Comparison of ENCODE assay signal across 8 cellular contexts in the genomic region with DNA sequence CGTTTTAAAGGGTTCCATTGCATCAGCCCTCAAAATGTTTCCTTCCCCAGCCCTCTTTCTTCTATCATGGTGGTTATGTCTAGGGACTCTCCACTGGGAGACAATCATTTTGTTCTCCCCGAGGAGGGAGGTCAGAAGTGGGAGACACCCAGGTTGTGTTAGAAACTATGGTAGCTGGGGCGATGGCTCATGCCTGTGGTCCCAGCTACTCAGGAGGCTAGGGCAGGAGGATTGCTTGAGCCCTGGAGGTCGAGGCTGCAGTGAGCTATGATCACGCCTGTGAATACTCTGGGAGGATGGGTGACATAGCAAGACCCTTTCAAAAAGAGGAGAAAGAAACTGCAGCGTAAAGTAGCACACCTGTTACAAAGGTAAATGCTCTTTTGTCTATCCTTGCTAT. TPM values are rescaled to one million over a fixed set of nuclear protein-coding genes. Genes with fewer than 3 reads are reported as not detected.
A peak's percentile ranks its signal among the peaks of the same experiment; 100 is the strongest.
DNase-seq lines count a peak whose midpoint lies in the region; ATAC-seq, FAIRE-seq and TF ChIP-seq lines count a peak whose summit lies in the region.

No MANE protein-coding gene starts in this region.

- no peak for TF ChIP-seq CTCF in 22Rv1 (IDR thresholded peaks at IDR 0.05)
- TF ChIP-seq CTCF in keratinocyte (optimal IDR thresholded peaks at IDR 0.05 in 1 of 3, IDR thresholded peaks at IDR 0.05 in 1 of 3, conservative IDR thresholded peaks at IDR 0.05 in 1 of 3; ENCODE audit: extremely low read depth in 1 of 3, insufficient read depth in 2 of 3, low read length in 3 of 3): no peak

- H3K27ac Mint-ChIP-seq in activated naive CD8-positive, alpha-beta T cell treated with anti-CD3 and anti-CD28 coated beads, Interleukin-2, amount 10 ng/mL, durations not matched to agents 7 days and 5 days: peak overlapping the region; percentile 91

- peaks cover 17% of the 10 kb centered on the region for H3K4me1 Mint-ChIP-seq in activated naive CD8-positive, alpha-beta T cell treated with anti-CD3 and anti-CD28 coated beads, Interleukin-2, amount 10 ng/mL, durations not matched to agents 7 days and 5 days

- no peaks in the 10 kb centered on the region for H3K27me3 ChIP-seq in H7 (ENCODE audit: control insufficient read depth, insufficient read depth, low read length)
- no peaks in the 10 kb centered on the region for H3K27me3 ChIP-seq in keratinocyte (ENCODE audit: control insufficient read depth, extremely low read depth, insufficient read depth, low read length)

- H3K9me3 ChIP-seq in keratinocyte (ENCODE audit: control insufficient read depth, low read depth, low read length): no peaks in the 10 kb centered on the region

- H3K4me2 ChIP-seq in keratinocyte (ENCODE audit: control insufficient read depth, extremely low read depth, insufficient read depth, low read depth, low read length): peak overlapping the region; percentile 99

- peak overlapping the region; percentile 94 for H3K27ac ChIP-seq in 22Rv1
- H3K27ac ChIP-seq in keratinocyte (ENCODE audit: control insufficient read depth, insufficient read depth, low read length): peak overlapping the region; percentile 85
- peak overlapping the region; percentile 94 for H3K27ac ChIP-seq in substantia nigra (ENCODE audit: low read depth, low read length, poor library complexity, severe bottlenecking)

- H3K9me3 Mint-ChIP-seq in activated naive CD8-positive, alpha-beta T cell treated with anti-CD3 and anti-CD28 coated beads, Interleukin-2, amount 10 ng/mL, durations not matched to agents 7 days and 5 days: no peaks in the 10 kb centered on the region

- H2AFZ ChIP-seq in keratinocyte (ENCODE audit: control insufficient read depth, low read length): peak overlapping the region; percentile 95

- ATAC-seq in activated naive CD8-positive, alpha-beta T cell treated with anti-CD3 and anti-CD28 coated beads, Interleukin-2, amount 10 ng/mL, durations not matched to agents 7 days and 5 days (ENCODE audit: low read depth): no peak
- no peak for ATAC-seq in HG02840 (IDR thresholded peaks at IDR 0.05; ENCODE audit: low FRiP score, unreplicated experiment)

- no peaks in the 10 kb centered on the region for H4K20me1 ChIP-seq in keratinocyte (ENCODE audit: control insufficient read depth, extremely low read depth, insufficient read depth, low read length)

- peak overlapping the region; percentile 88 for H3K4me3 Mint-ChIP-seq in activated naive CD8-positive, alpha-beta T cell treated with anti-CD3 and anti-CD28 coated beads, Interleukin-2, amount 10 ng/mL, durations not matched to agents 7 days and 5 days

- H3K36me3 Mint-ChIP-seq in activated naive CD8-positive, alpha-beta T cell treated with anti-CD3 and anti-CD28 coated beads, Interleukin-2, amount 10 ng/mL, durations not matched to agents 7 days and 5 days: peaks cover 2% of the 10 kb centered on the region

- no peak for FAIRE-seq in keratinocyte (lab: Jason Lieb, UNC)

- peak overlapping the region; percentile 89 for H3K9ac ChIP-seq in keratinocyte (ENCODE audit: control insufficient read depth, extremely low read depth, insufficient read depth, low read length)

- no peak for DNase-seq in H7
- no peak for DNase-seq in activated naive CD8-positive, alpha-beta T cell treated with anti-CD3 and anti-CD28 coated beads, Interleukin-2, amount 10 ng/mL, durations not matched to agents 7 days and 5 days
- DNase-seq in keratinocyte (ENCODE audit: low read depth, low spot score): no peak
- DNase-seq in substantia nigra (lab: John Stamatoyannopoulos, UW): no peak
- DNase-seq in activated CD4-positive, CD25-positive, alpha-beta regulatory T cell treated with anti-CD3 and anti-CD28 coated beads, Interleukin-2, amount 50 U/mL, for 72 hours: no peak
- no peak for DNase-seq in stimulated activated CD4-positive, alpha-beta T cell treated with anti-CD3 and anti-CD28 coated beads, Interleukin-2, amount 100 ng/mL, for 24 hours

- peak overlapping the region; percentile 60 for H3K4me3 ChIP-seq in H7 (ENCODE audit: insufficient read depth, low read depth, low read length)
- peak overlapping the region; percentile 40 to 81 (median 79) for H3K4me3 ChIP-seq in keratinocyte (ENCODE audit: control insufficient read depth in 2 of 3, extremely low read depth in 1 of 3, insufficient read depth in 2 of 3, low read depth in 1 of 3, low read length in 3 of 3)

- no peaks in the 10 kb centered on the region for H3K79me2 ChIP-seq in keratinocyte (ENCODE audit: control insufficient read depth, insufficient read depth, low read length)

- peaks cover under 1% of the 10 kb centered on the region for H3K27me3 Mint-ChIP-seq in activated naive CD8-positive, alpha-beta T cell treated with anti-CD3 and anti-CD28 coated beads, Interleukin-2, amount 10 ng/mL, durations not matched to agents 7 days and 5 days

- H3K4me1 ChIP-seq in keratinocyte (ENCODE audit: control insufficient read depth, extremely low read depth, insufficient read depth, low read length): peaks cover 10% of the 10 kb centered on the region

- H3K36me3 ChIP-seq in H7 (replicated peaks; ENCODE audit: control insufficient read depth, insufficient read depth, low read length): no peaks in the 10 kb centered on the region
- H3K36me3 ChIP-seq in keratinocyte (ENCODE audit: control insufficient read depth in 2 of 2, extremely low read depth in 1 of 2, insufficient read depth in 2 of 2, low read length in 2 of 2): no peaks in the 10 kb centered on the region

- dilution Hi-C loops in keratinocyte (cut with MboI; ENCODE audit: extremely low pct_ligation_motif_present, low sequenced_read_pairs): no loop called here

- no peaks in the 10 kb centered on the region for H3K9me1 ChIP-seq in keratinocyte (ENCODE audit: control insufficient read depth, extremely low read depth, insufficient read depth, low read length)

- POLR2A ChIA-PET in activated naive CD8-positive, alpha-beta T cell treated with anti-CD3 and anti-CD28 coated beads, Interleukin-2, amount 10 ng/mL, durations not matched to agents 7 days and 5 days (lab: Charles Lee): interaction anchor here (0.5 to 2.8 kb wide), 26 partner anchors 8 to 262 kb away, joined by 3 to 78 read pairs (median 6); a partner anchor contains a TSS

RNA-seq across cellular contexts. Expression of a gene that starts 13.0 kb away (rescaled TPM):
- total RNA-seq in H7 (2014; rRNA removed; shearing (Covaris generic)): 4.6 and 5.7 TPM in 2 replicates
- 1 to 10 TPM; 8.1 to 8.3 TPM for total RNA-seq in activated naive CD8-positive, alpha-beta T cell treated with anti-CD3 and anti-CD28 coated beads, Interleukin-2, amount 10 ng/mL, durations not matched to agents 7 days and 5 days
- polyA plus RNA-seq in keratinocyte: 6.2 to 7.1 TPM (median 6.3 TPM) in 3 replicates
- polyA plus RNA-seq in keratinocyte (2011; ENCODE audit: low read depth): 4.9 TPM
- 7.6 and 8.3 TPM in 2 replicates for polyA plus RNA-seq in keratinocyte (2011; cell fraction: cytosol; rRNA removed)
- 6.5 and 6.6 TPM in 2 replicates for polyA plus RNA-seq in keratinocyte (2011; cell fraction: nucleus; rRNA removed)
- 5.1 and 5.5 TPM in 2 replicates for polyA plus RNA-seq in keratinocyte (2012; ENCODE audit: low replicate concordance)
- polyA minus RNA-seq in keratinocyte: 3.3 to 11.2 TPM (median 4.3 TPM) in 3 replicates
- polyA minus RNA-seq in keratinocyte (2011; cell fraction: cytosol; rRNA and poly(A)+ RNA removed): 2.1 TPM
- 1.1 and 2.6 TPM in 2 replicates for polyA minus RNA-seq in keratinocyte (2011; cell fraction: nucleus; rRNA and poly(A)+ RNA removed)

RNA-seq across cellular contexts. Expression of a gene that starts 18.5 kb away (rescaled TPM):
- 28.7 and 29.4 TPM in 2 replicates for total RNA-seq in H7 (2014; rRNA removed; shearing (Covaris generic))
- 10 to 100 TPM; 16.4 to 17.0 TPM for total RNA-seq in activated naive CD8-positive, alpha-beta T cell treated with anti-CD3 and anti-CD28 coated beads, Interleukin-2, amount 10 ng/mL, durations not matched to agents 7 days and 5 days
- 4.9 to 8.7 TPM (median 5.1 TPM) in 3 replicates for polyA plus RNA-seq in keratinocyte
- 1.2 TPM for polyA plus RNA-seq in keratinocyte (2011; ENCODE audit: low read depth)
- 3.8 and 7.7 TPM in 2 replicates for polyA plus RNA-seq in keratinocyte (2011; cell fraction: cytosol; rRNA removed)
- 5.1 and 8.0 TPM in 2 replicates for polyA plus RNA-seq in keratinocyte (2011; cell fraction: nucleus; rRNA removed)
- 5.4 and 7.8 TPM in 2 replicates for polyA plus RNA-seq in keratinocyte (2012; ENCODE audit: low replicate concordance)
- polyA minus RNA-seq in keratinocyte: 1.4 to 5.8 TPM (median 1.7 TPM) in 3 replicates
- polyA minus RNA-seq in keratinocyte (2011; cell fraction: cytosol; rRNA and poly(A)+ RNA removed): 6.1 TPM
- polyA minus RNA-seq in keratinocyte (2011; cell fraction: nucleus; rRNA and poly(A)+ RNA removed): 1.5 and 1.8 TPM in 2 replicates

RNA-seq across cellular contexts. Expression of a gene that starts 22.7 kb away (rescaled TPM):
- total RNA-seq in H7 (2014; rRNA removed; shearing (Covaris generic)): 47.4 and 59.0 TPM in 2 replicates
- 100 to 1,000 TPM; 231 to 242 TPM for total RNA-seq in activated naive CD8-positive, alpha-beta T cell treated with anti-CD3 and anti-CD28 coated beads, Interleukin-2, amount 10 ng/mL, durations not matched to agents 7 days and 5 days
- polyA plus RNA-seq in keratinocyte: 0.87 to 1.7 TPM (median 1.1 TPM) in 3 replicates
- 2.3 TPM for polyA plus RNA-seq in keratinocyte (2011; ENCODE audit: low read depth)
- polyA plus RNA-seq in keratinocyte (2011; cell fraction: cytosol; rRNA removed): 0.57 and 0.58 TPM in 2 replicates
- 2.6 and 2.7 TPM in 2 replicates for polyA plus RNA-seq in keratinocyte (2011; cell fraction: nucleus; rRNA removed)
- 0.78 and 7.9 TPM in 2 replicates for polyA plus RNA-seq in keratinocyte (2012; ENCODE audit: low replicate concordance)
- polyA minus RNA-seq in keratinocyte: 0.46 to 4.6 TPM (median 1.3 TPM) in 3 replicates
- not detected for polyA minus RNA-seq in keratinocyte (2011; cell fraction: cytosol; rRNA and poly(A)+ RNA removed)
- 0.39 and 1.5 TPM in 2 replicates for polyA minus RNA-seq in keratinocyte (2011; cell fraction: nucleus; rRNA and poly(A)+ RNA removed)

RNA-seq across cellular contexts. Expression of a gene that starts 24.3 kb away (rescaled TPM):
- 1,353 and 1,607 TPM in 2 replicates for total RNA-seq in H7 (2014; rRNA removed; shearing (Covaris generic))
- total RNA-seq in activated naive CD8-positive, alpha-beta T cell treated with anti-CD3 and anti-CD28 coated beads, Interleukin-2, amount 10 ng/mL, durations not matched to agents 7 days and 5 days: 1,000 to 10,000 TPM; 1,129 to 1,200 TPM
- 1,218 to 2,229 TPM (median 1,551 TPM) in 3 replicates for polyA plus RNA-seq in keratinocyte
- 265 TPM for polyA plus RNA-seq in keratinocyte (2011; ENCODE audit: low read depth)
- 1,209 and 1,293 TPM in 2 replicates for polyA plus RNA-seq in keratinocyte (2011; cell fraction: cytosol; rRNA removed)
- 796 and 920 TPM in 2 replicates for polyA plus RNA-seq in keratinocyte (2011; cell fraction: nucleus; rRNA removed)
- polyA plus RNA-seq in keratinocyte (2012; ENCODE audit: low replicate concordance): 546 and 816 TPM in 2 replicates
- 1,325 to 2,073 TPM (median 1,599 TPM) in 3 replicates for polyA minus RNA-seq in keratinocyte
- 656 TPM for polyA minus RNA-seq in keratinocyte (2011; cell fraction: cytosol; rRNA and poly(A)+ RNA removed)
- polyA minus RNA-seq in keratinocyte (2011; cell fraction: nucleus; rRNA and poly(A)+ RNA removed): 245 and 276 TPM in 2 replicates

RNA-seq across cellular contexts. Expression of a gene that starts 36.1 kb away (rescaled TPM):
- total RNA-seq in H7 (2014; rRNA removed; shearing (Covaris generic)): 11.4 and 13.4 TPM in 2 replicates
- 10 to 100 TPM; 31.0 to 31.3 TPM for total RNA-seq in activated naive CD8-positive, alpha-beta T cell treated with anti-CD3 and anti-CD28 coated beads, Interleukin-2, amount 10 ng/mL, durations not matched to agents 7 days and 5 days
- polyA plus RNA-seq in keratinocyte: 4.8 to 7.8 TPM (median 6.2 TPM) in 3 replicates
- polyA plus RNA-seq in keratinocyte (2011; ENCODE audit: low read depth): 11.8 TPM
- polyA plus RNA-seq in keratinocyte (2011; cell fraction: cytosol; rRNA removed): 6.7 and 15.7 TPM in 2 replicates
- polyA plus RNA-seq in keratinocyte (2011; cell fraction: nucleus; rRNA removed): 29.2 and 44.9 TPM in 2 replicates
- polyA plus RNA-seq in keratinocyte (2012; ENCODE audit: low replicate concordance): 20.5 and 38.3 TPM in 2 replicates
- polyA minus RNA-seq in keratinocyte: 5.9 to 102 TPM (median 8.5 TPM) in 3 replicates
- polyA minus RNA-seq in keratinocyte (2011; cell fraction: cytosol; rRNA and poly(A)+ RNA removed): 23.6 TPM
- polyA minus RNA-seq in keratinocyte (2011; cell fraction: nucleus; rRNA and poly(A)+ RNA removed): 18.5 and 20.6 TPM in 2 replicates
